In genomic region chr2:43539991-43540860, GRCh38 we compare ENCODE assay signal across 9 cellular contexts. TPM values are rescaled to one million over a fixed set of nuclear protein-coding genes. Genes with fewer than 3 reads are reported as not detected.
DNase-seq lines count a peak whose midpoint lies in the region; ATAC-seq and TF ChIP-seq lines count a peak whose summit lies in the region.
"Had no signal": no experiment of that assay in that cellular context is flagged by ENCODE, and none has a peak within 500 bp of the region (broad histone marks: within the 10 kb centered on the region; RNA-seq: fewer than 3 reads in every experiment).

No MANE protein-coding gene starts in this region.

- no peak overlapping the region for H3K4me3 ChIP-seq in BLaER1 treated with 17β-estradiol and CSF1 and Interleukin-3, amounts not matched to agents 10 nM and 100 nM
- H3K4me3 ChIP-seq in fibroblast of the aortic adventitia (ENCODE audit: low read depth, low read length): no peak overlapping the region

- no peaks in the 10 kb centered on the region; a peak in 1 of 22 replicates for H4K20me1 ChIP-seq in BLaER1 treated with 17β-estradiol and CSF1 and Interleukin-3, amounts not matched to agents 10 nM and 100 nM

- no peak overlapping the region for H3K27ac Mint-ChIP-seq in T-helper 17 cell

- peak overlapping the region in 4 of 11 experiments; percentile 2 to 67 (median 18); a peak in 6 of 22 replicates for H3K27ac ChIP-seq in BLaER1 treated with 17β-estradiol and CSF1 and Interleukin-3, amounts not matched to agents 10 nM and 100 nM

- no peaks in the 10 kb centered on the region for H3K27me3 ChIP-seq in BLaER1 treated with 17β-estradiol and CSF1 and Interleukin-3, amounts not matched to agents 10 nM and 100 nM

- peak overlapping the region in 6 of 11 experiments; percentile 3 to 97 (median 40); a peak in 9 of 22 replicates for H3K4me2 ChIP-seq in BLaER1 treated with 17β-estradiol and CSF1 and Interleukin-3, amounts not matched to agents 10 nM and 100 nM

- no peaks in the 10 kb centered on the region for H3K36me3 Mint-ChIP-seq in T-helper 17 cell (ENCODE audit: low read depth)

- H3K9me3 ChIP-seq in BLaER1 treated with 17β-estradiol and CSF1 and Interleukin-3, amounts not matched to agents 10 nM and 100 nM (replicated peaks in 1 of 11): no peaks in the 10 kb centered on the region
- no peaks in the 10 kb centered on the region for H3K9me3 ChIP-seq in T-helper 17 cell (ENCODE audit: control insufficient read depth, low read length, poor library complexity, severe bottlenecking)

- H3K4me1 ChIP-seq in BLaER1 treated with 17β-estradiol and CSF1 and Interleukin-3, amounts not matched to agents 10 nM and 100 nM: peaks cover 10 to 58% (median 25%) of the 10 kb centered on the region in 10 experiments

- H3K27me3 Mint-ChIP-seq in T-helper 17 cell: no peaks in the 10 kb centered on the region

- DNase-seq in RPMI7951 (ENCODE audit: low read depth) (peak; percentile 86), fibroblast of the aortic adventitia (ENCODE audit: low read depth) (peak; percentile 97), pons (ENCODE audit: low spot score) (peak; percentile 11), KG1 (lab: John Stamatoyannopoulos, UW) (no peak), T1000 (lab: John Stamatoyannopoulos, UW) (no peak), T-helper 17 cell (no peak)
- DNase-seq: NCI-H1930 had no signal

- peaks cover 10% of the 10 kb centered on the region for H3K4me1 Mint-ChIP-seq in T-helper 17 cell

- TF ChIP-seq CTCF in fibroblast of the aortic adventitia (IDR thresholded peaks at IDR 0.05; ENCODE audit: insufficient read depth, low read length): no peak

- H3K36me3 ChIP-seq in BLaER1 treated with 17β-estradiol and CSF1 and Interleukin-3, amounts not matched to agents 10 nM and 100 nM: peaks cover 0 to 44% (median 12%) of the 10 kb centered on the region in 11 experiments; a peak in 11 of 22 replicates

- no peak overlapping the region for H3K4me3 Mint-ChIP-seq in T-helper 17 cell

- ATAC-seq in HG02610 (IDR thresholded peaks at IDR 0.05; ENCODE audit: unreplicated experiment) (no peak), T-helper 17 cell (no peak)

- H3K9ac ChIP-seq in BLaER1 treated with 17β-estradiol and CSF1 and Interleukin-3, amounts not matched to agents 10 nM and 100 nM: no peak overlapping the region

RNA-seq across cellular contexts. Expression of gene THADA, which starts 55.6 kb away (rescaled TPM):
- total RNA-seq in RPMI7951 (2014; rRNA removed; shearing (Covaris generic)): 17.6 and 22.0 TPM in 2 replicates
- 34.6 and 54.9 TPM in 2 replicates for total RNA-seq in fibroblast of the aortic adventitia (ENCODE audit: low replicate concordance)
- total RNA-seq in T-helper 17 cell: 10 to 100 TPM; 40.1 to 41.0 TPM

Comparison
In these comparisons a context has a peak if more than half of its experiments do, and no peak if none do; other contexts are left out.
1. DNase-seq: peak in RPMI7951 (single experiment), fibroblast of the aortic adventitia (single experiment) and pons (single experiment); none in KG1 (single experiment), T1000 (single experiment) and T-helper 17 cell (0 of 3).